In genomic region chr16:50466170-50466569, GRCh38 we compare ENCODE assay signal across 27 cellular contexts.
"Had no signal": no experiment of that assay in that cellular context is flagged by ENCODE, and none has a peak within 500 bp of the region (broad histone marks: within the 10 kb centered on the region; RNA-seq: fewer than 3 reads in every experiment).

No MANE protein-coding gene starts in this region.

- H3K36me3 Mint-ChIP-seq: activated naive CD4-positive, alpha-beta T cell treated with anti-CD3 and anti-CD28 coated beads, Interleukin-2, amount 10 ng/mL, durations not matched to agents 7 days and 5 days; activated naive CD8-positive, alpha-beta T cell treated with anti-CD3 and anti-CD28 coated beads, Interleukin-2, amount 10 ng/mL, durations not matched to agents 7 days and 5 days; brain; natural killer cell; stimulated activated naive B cell treated with anti-CD40 and anti-IgM and Interleukin-4, amounts not matched to agents 10 μg/mL and 1 μg/mL and 100 μg/mL, for 72 hours had no signal

- DNase-seq: activated B cell treated with CpG ODN at 0.5 μM for 24 hours; activated CD4-positive, alpha-beta T cell treated with anti-CD3 and anti-CD28 coated beads for 4 hours; activated CD4-positive, alpha-beta T cell treated with anti-CD3 and anti-CD28 coated beads, Interleukin-2, amount 50 U/mL, for 4 hours; activated gamma-delta T cell; activated naive CD4-positive, alpha-beta T cell treated with anti-CD3 and anti-CD28 coated beads, Interleukin-2, amount 10 ng/mL, durations not matched to agents 7 days and 5 days; activated naive CD8-positive, alpha-beta T cell treated with anti-CD3 and anti-CD28 coated beads, Interleukin-2, amount 10 ng/mL, durations not matched to agents 7 days and 5 days; activated T-cell treated with anti-CD3 and anti-CD28 coated beads for 4 hours; cerebellar nuclear complex; colonic mucosa; effector memory CD4-positive, alpha-beta T cell; heart right ventricle; left lung; lower lobe of right lung; mesenchymal stem cell; natural killer cell; ovary; retina; stimulated activated CD4-positive, alpha-beta T cell treated with anti-CD3 and anti-CD28 coated beads, Interleukin-15, amount 100 ng/mL, for 24 hours; stimulated activated CD4-positive, alpha-beta T cell treated with anti-CD3 and anti-CD28 coated beads, Interleukin-2, amount 100 ng/mL, for 24 hours; stimulated activated naive B cell treated with anti-CD40 and anti-IgM and Interleukin-4, amounts not matched to agents 10 μg/mL and 1 μg/mL and 100 μg/mL, for 72 hours; stomach had no signal

- H3K27ac Mint-ChIP-seq: activated B cell treated with CpG ODN at 0.5 μM for 24 hours; activated naive CD4-positive, alpha-beta T cell treated with anti-CD3 and anti-CD28 coated beads, Interleukin-2, amount 10 ng/mL, durations not matched to agents 7 days and 5 days; activated naive CD8-positive, alpha-beta T cell treated with anti-CD3 and anti-CD28 coated beads, Interleukin-2, amount 10 ng/mL, durations not matched to agents 7 days and 5 days; natural killer cell; stimulated activated naive B cell treated with anti-CD40 and anti-IgM and Interleukin-4, amounts not matched to agents 10 μg/mL and 1 μg/mL and 100 μg/mL, for 72 hours had no signal

- H3K4me1 ChIP-seq: colonic mucosa had no signal

- H3K27me3 ChIP-seq: ascending aorta, ovary had no signal

- ATAC-seq: heart right ventricle; left lung; lower lobe of right lung; natural killer cell; stimulated activated naive B cell treated with anti-CD40 and anti-IgM and Interleukin-4, amounts not matched to agents 10 μg/mL and 1 μg/mL and 100 μg/mL, for 72 hours had no signal

- H3K9me3 ChIP-seq: ascending aorta, colonic mucosa, left lung, lower lobe of right lung, neutrophil, ovary, prostate gland, stomach, tibial artery had no signal

- H3K36me3 ChIP-seq: ascending aorta, cardiac muscle cell, colonic mucosa, heart right ventricle, left lung, lower lobe of right lung, neutrophil, ovary, prostate gland, stomach, tibial artery had no signal

- H3K4me3 Mint-ChIP-seq: activated B cell treated with CpG ODN at 0.5 μM for 24 hours; activated naive CD4-positive, alpha-beta T cell treated with anti-CD3 and anti-CD28 coated beads, Interleukin-2, amount 10 ng/mL, durations not matched to agents 7 days and 5 days; activated naive CD8-positive, alpha-beta T cell treated with anti-CD3 and anti-CD28 coated beads, Interleukin-2, amount 10 ng/mL, durations not matched to agents 7 days and 5 days; natural killer cell; stimulated activated naive B cell treated with anti-CD40 and anti-IgM and Interleukin-4, amounts not matched to agents 10 μg/mL and 1 μg/mL and 100 μg/mL, for 72 hours had no signal

- H3K4me1 Mint-ChIP-seq: activated naive CD8-positive, alpha-beta T cell treated with anti-CD3 and anti-CD28 coated beads, Interleukin-2, amount 10 ng/mL, durations not matched to agents 7 days and 5 days; natural killer cell had no signal

- H3K27ac ChIP-seq: ascending aorta, cardiac muscle cell, colonic mucosa, heart right ventricle, left lung, lower lobe of right lung, neutrophil, ovary, prostate gland, tibial artery had no signal

- H3K9me3 Mint-ChIP-seq: activated B cell treated with CpG ODN at 0.5 μM for 24 hours; activated naive CD4-positive, alpha-beta T cell treated with anti-CD3 and anti-CD28 coated beads, Interleukin-2, amount 10 ng/mL, durations not matched to agents 7 days and 5 days; activated naive CD8-positive, alpha-beta T cell treated with anti-CD3 and anti-CD28 coated beads, Interleukin-2, amount 10 ng/mL, durations not matched to agents 7 days and 5 days; natural killer cell; stimulated activated naive B cell treated with anti-CD40 and anti-IgM and Interleukin-4, amounts not matched to agents 10 μg/mL and 1 μg/mL and 100 μg/mL, for 72 hours had no signal

- H3K4me3 ChIP-seq: ascending aorta, cardiac muscle cell, colonic mucosa, heart right ventricle, left lung, lower lobe of right lung, ovary, prostate gland, stomach, tibial artery had no signal
